37 cellular contexts compared by ENCODE assay signal in genomic region chr17:27854163-27854562, GRCh38. TPM values are rescaled to one million over a fixed set of nuclear protein-coding genes. Genes with fewer than 3 reads are reported as not detected.
"Had no signal": no experiment of that assay in that cellular context is flagged by ENCODE, and none has a peak within 500 bp of the region (broad histone marks: within the 10 kb centered on the region; RNA-seq: fewer than 3 reads in every experiment).

No MANE protein-coding gene starts in this region.

- H3K27me3 ChIP-seq: adrenal gland, body of pancreas, brain microvascular endothelial cell, breast epithelium had no signal

- H3K27ac Mint-ChIP-seq: activated B cell treated with CpG ODN at 0.5 μM for 24 hours; activated CD4-positive, alpha-beta memory T cell treated with anti-CD3 and anti-CD28 coated beads for 36 hours; activated CD4-positive, alpha-beta T cell treated with anti-CD3 and anti-CD28 coated beads, Interleukin-2, amount 10 ng/mL, durations not matched to agents 24 days and 14 days; activated CD8-positive, alpha-beta T cell treated with anti-CD3 and anti-CD28 coated beads for 36 hours; activated naive CD4-positive, alpha-beta T cell treated with anti-CD3 and anti-CD28 coated beads for 36 hours; activated naive CD4-positive, alpha-beta T cell treated with anti-CD3 and anti-CD28 coated beads, Interleukin-2, amount 50 U/mL, for 72 hours; activated naive CD8-positive, alpha-beta T cell treated with anti-CD3 and anti-CD28 coated beads for 36 hours; activated T-cell treated with anti-CD3 and anti-CD28 coated beads, Interleukin-2, amount 50 U/mL, for 72 hours; activated T-helper 1 cell treated with anti-CD3 and anti-CD28 coated beads, Interleukin-12 subunit alpha, Interleukin-12 subunit beta, Interleukin-2, Interleukin-4 antibody, amounts not matched to agents 30 ng/mL and 10 ng/mL and 1 ng/mL, durations not matched to agents 14 hours and 24 hours and 36 hours; activated T-helper 17 cell treated with anti-CD3 and anti-CD28 coated beads, Interleukin-2, amount 50 U/mL, for 72 hours; T-helper 1 cell treated with Interleukin-12 subunit alpha and Interleukin-12 subunit beta and Interleukin-4 antibody, amounts not matched to agents 30 μg/mL and 1 μg/mL, for 36 hours; T-helper 2 cell treated with Interferon-gamma antibody and Interleukin-4, amounts not matched to agents 5 μg/mL and 100 μg/mL, for 36 hours had no signal

- H3K27me3 Mint-ChIP-seq: activated CD4-positive, alpha-beta memory T cell treated with anti-CD3 and anti-CD28 coated beads for 36 hours; activated naive CD8-positive, alpha-beta T cell treated with anti-CD3 and anti-CD28 coated beads for 36 hours had no signal

- FAIRE-seq: astrocyte, TTC549 had no signal

- H3K9me3 Mint-ChIP-seq: activated B cell treated with CpG ODN at 0.5 μM for 24 hours; activated CD4-positive, alpha-beta memory T cell treated with anti-CD3 and anti-CD28 coated beads for 36 hours; activated CD4-positive, alpha-beta T cell treated with anti-CD3 and anti-CD28 coated beads, Interleukin-2, amount 10 ng/mL, durations not matched to agents 24 days and 14 days; activated naive CD4-positive, alpha-beta T cell treated with anti-CD3 and anti-CD28 coated beads for 36 hours; activated naive CD4-positive, alpha-beta T cell treated with anti-CD3 and anti-CD28 coated beads, Interleukin-2, amount 50 U/mL, for 72 hours; activated naive CD8-positive, alpha-beta T cell treated with anti-CD3 and anti-CD28 coated beads for 36 hours; activated T-cell treated with anti-CD3 and anti-CD28 coated beads, Interleukin-2, amount 50 U/mL, for 4 hours; activated T-cell treated with anti-CD3 and anti-CD28 coated beads, Interleukin-2, amount 50 U/mL, for 72 hours; activated T-helper 1 cell treated with anti-CD3 and anti-CD28 coated beads, Interleukin-12 subunit alpha, Interleukin-12 subunit beta, Interleukin-2, Interleukin-4 antibody, amounts not matched to agents 30 ng/mL and 10 ng/mL and 1 ng/mL, durations not matched to agents 14 hours and 24 hours and 36 hours; activated T-helper 17 cell treated with anti-CD3 and anti-CD28 coated beads, Interleukin-2, amount 50 U/mL, for 72 hours; T-helper 1 cell treated with Interleukin-12 subunit alpha and Interleukin-12 subunit beta and Interleukin-4 antibody, amounts not matched to agents 30 μg/mL and 1 μg/mL, for 36 hours; T-helper 2 cell treated with Interferon-gamma antibody and Interleukin-4, amounts not matched to agents 5 μg/mL and 100 μg/mL, for 36 hours had no signal

- H3K4me3 Mint-ChIP-seq: activated B cell treated with CpG ODN at 0.5 μM for 24 hours; activated CD4-positive, alpha-beta memory T cell treated with anti-CD3 and anti-CD28 coated beads for 36 hours; activated CD4-positive, alpha-beta T cell treated with anti-CD3 and anti-CD28 coated beads, Interleukin-2, amount 10 ng/mL, durations not matched to agents 24 days and 14 days; activated CD8-positive, alpha-beta T cell treated with anti-CD3 and anti-CD28 coated beads for 36 hours; activated naive CD4-positive, alpha-beta T cell treated with anti-CD3 and anti-CD28 coated beads for 36 hours; activated naive CD8-positive, alpha-beta T cell treated with anti-CD3 and anti-CD28 coated beads for 36 hours; activated T-cell treated with anti-CD3 and anti-CD28 coated beads, Interleukin-2, amount 50 U/mL, for 4 hours; activated T-cell treated with anti-CD3 and anti-CD28 coated beads, Interleukin-2, amount 50 U/mL, for 72 hours; activated T-helper 1 cell treated with anti-CD3 and anti-CD28 coated beads, Interleukin-12 subunit alpha, Interleukin-12 subunit beta, Interleukin-2, Interleukin-4 antibody, amounts not matched to agents 30 ng/mL and 10 ng/mL and 1 ng/mL, durations not matched to agents 14 hours and 24 hours and 36 hours; activated T-helper 17 cell treated with anti-CD3 and anti-CD28 coated beads, Interleukin-2, amount 50 U/mL, for 72 hours; T-helper 1 cell treated with Interleukin-12 subunit alpha and Interleukin-12 subunit beta and Interleukin-4 antibody, amounts not matched to agents 30 μg/mL and 1 μg/mL, for 36 hours; T-helper 2 cell treated with Interferon-gamma antibody and Interleukin-4, amounts not matched to agents 5 μg/mL and 100 μg/mL, for 36 hours had no signal

- H3K36me3 ChIP-seq: adrenal gland, brain microvascular endothelial cell, breast epithelium had no signal

- H3K4me3 ChIP-seq: adrenal gland, body of pancreas, breast epithelium had no signal

- H3K9me3 ChIP-seq: adrenal gland, body of pancreas, breast epithelium had no signal

- H3K4me1 Mint-ChIP-seq: activated B cell treated with CpG ODN at 0.5 μM for 24 hours; activated T-helper 17 cell treated with anti-CD3 and anti-CD28 coated beads, Interleukin-2, amount 50 U/mL, for 72 hours had no signal

- DNase-seq: activated B cell treated with CpG ODN at 0.5 μM for 24 hours; activated CD4-positive, alpha-beta memory T cell treated with anti-CD3 and anti-CD28 coated beads for 36 hours; activated CD4-positive, alpha-beta T cell treated with anti-CD3 and anti-CD28 coated beads for 4 hours; activated CD4-positive, alpha-beta T cell treated with anti-CD3 and anti-CD28 coated beads, Interleukin-2, amount 10 ng/mL, durations not matched to agents 24 days and 14 days; activated CD4-positive, alpha-beta T cell treated with anti-CD3 and anti-CD28 coated beads, Interleukin-2, amount 50 U/mL, for 1 hour; activated CD4-positive, alpha-beta T cell treated with anti-CD3 and anti-CD28 coated beads, Interleukin-2, amount 50 U/mL, for 4 hours; activated CD4-positive, CD25-positive, alpha-beta regulatory T cell treated with anti-CD3 and anti-CD28 coated beads, Interleukin-2, amount 50 U/mL, for 72 hours; activated CD8-positive, alpha-beta memory T cell treated with anti-CD3 and anti-CD28 coated beads, Interleukin-2, amount 50 U/mL, for 4 hours; activated CD8-positive, alpha-beta T cell treated with anti-CD3 and anti-CD28 coated beads for 36 hours; activated effector memory CD4-positive, alpha-beta T cell treated with anti-CD3 and anti-CD28 coated beads, Interleukin-2, amount 50 U/mL, for 16 hours; activated gamma-delta T cell treated with Interleukin-2 at 50 U/mL for 16 hours; activated naive CD4-positive, alpha-beta T cell; activated naive CD4-positive, alpha-beta T cell treated with anti-CD3 and anti-CD28 coated beads for 36 hours; activated naive CD4-positive, alpha-beta T cell treated with anti-CD3 and anti-CD28 coated beads, Interleukin-2, amount 50 U/mL, for 16 hours; activated naive CD8-positive, alpha-beta T cell treated with anti-CD3 and anti-CD28 coated beads for 36 hours; activated T-cell treated with anti-CD3 and anti-CD28 coated beads for 4 hours; activated T-cell treated with anti-CD3 and anti-CD28 coated beads, Interleukin-2, amount 50 U/mL, for 1 hour; activated T-cell treated with anti-CD3 and anti-CD28 coated beads, Interleukin-2, amount 50 U/mL, for 4 hours; activated T-cell treated with anti-CD3 and anti-CD28 coated beads, Interleukin-2, amount 50 U/mL, for 72 hours; adrenal gland; amniotic stem cell; aorta; body of pancreas; brain microvascular endothelial cell; central memory CD4-positive, alpha-beta T cell; T-helper 1 cell; T-helper 2 cell; T-helper 9 cell had no signal

- ATAC-seq: activated CD8-positive, alpha-beta T cell treated with anti-CD3 and anti-CD28 coated beads for 36 hours; activated naive CD4-positive, alpha-beta T cell treated with anti-CD3 and anti-CD28 coated beads, Interleukin-2, amount 50 U/mL, for 72 hours; activated T-cell treated with anti-CD3 and anti-CD28 coated beads, Interleukin-2, amount 50 U/mL, for 4 hours; activated T-cell treated with anti-CD3 and anti-CD28 coated beads, Interleukin-2, amount 50 U/mL, for 72 hours; activated T-helper 17 cell treated with anti-CD3 and anti-CD28 coated beads, Interleukin-2, amount 50 U/mL, for 72 hours; body of pancreas had no signal

- H3K27ac ChIP-seq: adrenal gland, body of pancreas, brain microvascular endothelial cell, breast epithelium, VCaP had no signal

- H3K4me1 ChIP-seq: adrenal gland, body of pancreas, breast epithelium had no signal

RNA-seq across cellular contexts. Expression of gene NOS2, which starts 53.8 kb away (rescaled TPM):
- total RNA-seq: activated B cell treated with CpG ODN at 0.5 μM for 24 hours; activated CD4-positive, alpha-beta T cell treated with anti-CD3 and anti-CD28 coated beads, Interleukin-2, amount 10 ng/mL, durations not matched to agents 24 days and 14 days; activated CD8-positive, alpha-beta T cell treated with anti-CD3 and anti-CD28 coated beads for 36 hours; activated naive CD4-positive, alpha-beta T cell treated with anti-CD3 and anti-CD28 coated beads, Interleukin-2, amount 50 U/mL, for 72 hours; activated T-cell treated with anti-CD3 and anti-CD28 coated beads, Interleukin-2, amount 50 U/mL, for 4 hours; activated T-helper 1 cell treated with anti-CD3 and anti-CD28 coated beads, Interleukin-12 subunit alpha, Interleukin-12 subunit beta, Interleukin-2, Interleukin-4 antibody, amounts not matched to agents 30 ng/mL and 10 ng/mL and 1 ng/mL, durations not matched to agents 14 hours and 24 hours and 36 hours; activated T-helper 17 cell treated with anti-CD3 and anti-CD28 coated beads, Interleukin-2, amount 50 U/mL, for 72 hours had no signal
